16 cellular contexts compared by ENCODE assay signal in genomic region chr7:106891545-106892410, GRCh38. TPM values are rescaled to one million over a fixed set of nuclear protein-coding genes. Genes with fewer than 3 reads are reported as not detected.
A peak's percentile ranks its signal among the peaks of the same experiment; 100 is the strongest.
DNase-seq lines count a peak whose midpoint lies in the region; ATAC-seq, FAIRE-seq and TF ChIP-seq lines count a peak whose summit lies in the region.
"Had no signal": no experiment of that assay in that cellular context is flagged by ENCODE, and none has a peak within 500 bp of the region (broad histone marks: within the 10 kb centered on the region; RNA-seq: fewer than 3 reads in every experiment).

No MANE protein-coding gene starts in this region.

- no peak overlapping the region for H3K4me2 ChIP-seq in A549

- no peaks in the 10 kb centered on the region for H3K27me3 Mint-ChIP-seq in CD4-positive, alpha-beta memory T cell
- H3K27me3 Mint-ChIP-seq: naive thymus-derived CD8-positive, alpha-beta T cell; stimulated activated naive CD8-positive, alpha-beta T cell treated with anti-CD3 and anti-CD28 coated beads, Interleukin-15, Interleukin-2, amounts not matched to agents 100 ng/mL and 50 ng/mL, for 24 hours had no signal

- H3K4me1 ChIP-seq in A549: no peaks in the 10 kb centered on the region
- H3K4me1 ChIP-seq in CD4-positive, alpha-beta memory T cell (ENCODE audit: insufficient read depth, low read length): no peaks in the 10 kb centered on the region

- H3K27ac Mint-ChIP-seq in CD4-positive, alpha-beta memory T cell: peak overlapping the region in 3 of 7 donors; percentile 16 to 26 (median 23)

- no peaks in the 10 kb centered on the region for H3K27me3 ChIP-seq in CD4-positive, alpha-beta memory T cell (ENCODE audit: insufficient read depth, low read length)
- H3K27me3 ChIP-seq: MG63, Peyer's patch had no signal

- no peak overlapping the region for H3K4me3 Mint-ChIP-seq in CD4-positive, alpha-beta memory T cell
- H3K4me3 Mint-ChIP-seq: naive thymus-derived CD8-positive, alpha-beta T cell; stimulated activated naive CD8-positive, alpha-beta T cell treated with anti-CD3 and anti-CD28 coated beads, Interleukin-15, Interleukin-2, amounts not matched to agents 100 ng/mL and 50 ng/mL, for 24 hours had no signal

- peaks cover 0 to 5% (median 0%) of the 10 kb centered on the region in 8 donors for H3K9me3 Mint-ChIP-seq in CD4-positive, alpha-beta memory T cell
- H3K9me3 Mint-ChIP-seq: stimulated activated naive CD8-positive, alpha-beta T cell treated with anti-CD3 and anti-CD28 coated beads, Interleukin-15, Interleukin-2, amounts not matched to agents 100 ng/mL and 50 ng/mL, for 24 hours had no signal

- H3K9me3 ChIP-seq in A549: no peaks in the 10 kb centered on the region
- no peaks in the 10 kb centered on the region for H3K9me3 ChIP-seq in CD4-positive, alpha-beta memory T cell (ENCODE audit: control insufficient read depth in 1 of 2, low read length in 2 of 2)
- H3K9me3 ChIP-seq: MG63, Peyer's patch had no signal

- no peak overlapping the region for H3K4me3 ChIP-seq in A549
- no peak overlapping the region for H3K4me3 ChIP-seq in epithelial cell of esophagus (ENCODE audit: low read length)
- no peak overlapping the region for H3K4me3 ChIP-seq in CD4-positive, alpha-beta memory T cell (ENCODE audit: low read length in 2 of 2)
- H3K4me3 ChIP-seq: MG63, Peyer's patch had no signal

- no peak overlapping the region for H3K27ac ChIP-seq in A549
- no peak overlapping the region for H3K27ac ChIP-seq in CD4-positive, alpha-beta memory T cell (ENCODE audit: low read depth, low read length)
- H3K27ac ChIP-seq: Peyer's patch had no signal

- H3K36me3 Mint-ChIP-seq in CD4-positive, alpha-beta memory T cell: peaks cover 79 to 90% of the 10 kb centered on the region in 2 donors

- FAIRE-seq in A549 (lab: Jason Lieb, UNC): no peak

- no peak for TF ChIP-seq RAD21 in A549 (conservative IDR thresholded peaks at IDR 0.05 in 1 of 2, IDR thresholded peaks at IDR 0.05 in 1 of 2)

- POLR2A ChIA-PET in A549 (lab: Yijun Ruan, JAX): no interaction called here
- POLR2A ChIA-PET in CD4-positive, alpha-beta memory T cell (lab: Charles Lee; ENCODE audit: partially characterized antibody): no interaction called here

- CTCF ChIA-PET in A549 (lab: Yijun Ruan, JAX): interaction anchor here (1.1 kb wide), 1 partner anchor 260 kb away, joined by 3 read pairs; no protein-coding TSS in a partner anchor
- CTCF ChIA-PET in CD4-positive, alpha-beta memory T cell (lab: Charles Lee; ENCODE audit: partially characterized antibody): no interaction called here

- TF ChIP-seq POLR2A in A549 (IDR thresholded peaks at IDR 0.05; ENCODE audit: low read length): no peak

- TF ChIP-seq CTCF in A549 (IDR thresholded peaks at IDR 0.05) (no peak), GM13977 (IDR thresholded peaks at IDR 0.05; ENCODE audit: extremely low read depth, insufficient read depth, missing control alignments) (peak; percentile 9), epithelial cell of esophagus (IDR thresholded peaks at IDR 0.05; ENCODE audit: insufficient read depth, low read depth, low read length, missing control alignments) (no peak)

- H3K36me3 ChIP-seq in CD4-positive, alpha-beta memory T cell (ENCODE audit: insufficient read depth, low read length): peaks cover 57% of the 10 kb centered on the region
- H3K36me3 ChIP-seq: MG63, Peyer's patch had no signal

- peaks cover 8 to 22% (median 21%) of the 10 kb centered on the region in 4 donors for H3K4me1 Mint-ChIP-seq in CD4-positive, alpha-beta memory T cell

- intact Hi-C loops in CD4-positive, alpha-beta memory T cell (cut with micrococcal nuclease): no loop called here

- peak; percentile 44 to 51; a peak in 3 of 6 replicates for ATAC-seq in A549
- ATAC-seq: naive thymus-derived CD8-positive, alpha-beta T cell had no signal

- no peak for TF ChIP-seq EP300 in A549 (IDR thresholded peaks at IDR 0.05)

- DNase-seq in A549 (ENCODE audit: low read depth in 1 of 2, low spot score in 1 of 2): no peak
- no peak for DNase-seq in GM13977 (ENCODE audit: low spot score)
- peak; percentile 61 for DNase-seq in NCI-H345 treated with DMSO at 0.1 percent for 48 hours (lab: John Stamatoyannopoulos, UW; ENCODE audit: unreplicated experiment)
- peak; percentile 28 for DNase-seq in epithelial cell of esophagus (ENCODE audit: low read depth)
- DNase-seq in globus pallidus (ENCODE audit: low spot score): no peak
- no peak for DNase-seq in activated T-cell treated with anti-CD3 and anti-CD28 coated beads, Interleukin-2, amount 50 U/mL, for 1 hour
- DNase-seq in CD4-positive, alpha-beta memory T cell: no peak
- DNase-seq in activated CD8-positive, alpha-beta memory T cell treated with anti-CD3 and anti-CD28 coated beads, Interleukin-2, amount 50 U/mL, for 4 hours: no peak
- DNase-seq: activated CD4-positive, CD25-positive, alpha-beta regulatory T cell; activated gamma-delta T cell treated with Interleukin-2 at 50 U/mL for 16 hours; MG63; naive thymus-derived CD8-positive, alpha-beta T cell; Peyer's patch; stimulated activated CD4-positive, alpha-beta T cell treated with anti-CD3 and anti-CD28 coated beads, Interleukin-15, amount 100 ng/mL, for 24 hours had no signal

- in situ Hi-C loops in GM13977 (cut with MboI; ENCODE audit: low pct_unique_long_range_greater_than_20kb, low sequenced_read_pairs, unreplicated experiment): no loop called here

- 51% methylated on average over 8 of the region's 8 CpGs for WGBS in A549 (ENCODE audit: missing lambda C conversion rate)

TF ChIP-seq in A549, 52 proteins besides CTCF, POLR2A, EP300 and RAD21:
- TF ChIP-seq CHD2 (IDR thresholded peaks at IDR 0.05; ENCODE audit: low read length, partially characterized antibody) (no peak), RNF2 (IDR thresholded peaks at IDR 0.05; ENCODE audit: borderline replicate concordance, low read depth) (no peak), MYC (IDR thresholded peaks at IDR 0.05; ENCODE audit: borderline replicate concordance, low read length) (no peak), PHF8 (IDR thresholded peaks at IDR 0.05; ENCODE audit: borderline replicate concordance, low read depth) (no peak), NR3C1 (IDR thresholded peaks at IDR 0.05) (no peak), HOXB5 (CRISPR knock-in tag; IDR thresholded peaks at IDR 0.05) (no peak), FOXS1 (CRISPR knock-in tag; IDR thresholded peaks at IDR 0.05) (no peak), SMC3 (IDR thresholded peaks at IDR 0.05) (no peak)

RNA-seq across cellular contexts. Expression of gene PIK3CG, which starts 26.7 kb away (rescaled TPM):
- polyA plus RNA-seq in A549 (2011; rRNA removed) (not detected in 2 replicates), A549 (2017; fragmentation: RNase III; extraction: RNeasy Plus Mini Kit Qiagen cat#74134 plus additional on column Dnase treatment) (not detected in 3 replicates)
- polyA plus RNA-seq in A549 (2012; cell fraction: cytosol; rRNA removed): not detected in 2 replicates
- polyA plus RNA-seq in A549 (2012; cell fraction: nucleus; rRNA removed): not detected in 2 replicates
- 0.37 TPM in 1 of 2 replicates, not detected in the other for polyA minus RNA-seq in A549 (2011; rRNA and poly(A)+ RNA removed)
- total RNA-seq in CD4-positive, alpha-beta memory T cell: 10 to 100 TPM; 32.3 to 32.6 TPM
- 10 to 100 TPM; 15.3 to 19.2 TPM for polyA plus RNA-seq in CD4-positive, alpha-beta memory T cell
- polyA plus RNA-seq: BJ had no signal

Comparison
In these comparisons a context has a peak if more than half of its experiments do, and no peak if none do; other contexts are left out.
1. DNase-seq: peak in NCI-H345 treated with DMSO at 0.1 percent for 48 hours (single experiment) and epithelial cell of esophagus (single experiment); none in A549 (0 of 2), GM13977 (single experiment), globus pallidus (single experiment), activated T-cell treated with anti-CD3 and anti-CD28 coated beads, Interleukin-2, amount 50 U/mL, for 1 hour (single experiment), CD4-positive, alpha-beta memory T cell (0 of 5) and activated CD8-positive, alpha-beta memory T cell treated with anti-CD3 and anti-CD28 coated beads, Interleukin-2, amount 50 U/mL, for 4 hours (single experiment).
2. RNA of gene PIK3CG, which starts 26.7 kb away (polyA plus RNA-seq): 15.3 to 19.2 TPM in CD4-positive, alpha-beta memory T cell; not detected in A549; every median in the first group is over 10 times any median in the second.